20 cellular contexts compared by ENCODE assay signal in the genomic region with DNA sequence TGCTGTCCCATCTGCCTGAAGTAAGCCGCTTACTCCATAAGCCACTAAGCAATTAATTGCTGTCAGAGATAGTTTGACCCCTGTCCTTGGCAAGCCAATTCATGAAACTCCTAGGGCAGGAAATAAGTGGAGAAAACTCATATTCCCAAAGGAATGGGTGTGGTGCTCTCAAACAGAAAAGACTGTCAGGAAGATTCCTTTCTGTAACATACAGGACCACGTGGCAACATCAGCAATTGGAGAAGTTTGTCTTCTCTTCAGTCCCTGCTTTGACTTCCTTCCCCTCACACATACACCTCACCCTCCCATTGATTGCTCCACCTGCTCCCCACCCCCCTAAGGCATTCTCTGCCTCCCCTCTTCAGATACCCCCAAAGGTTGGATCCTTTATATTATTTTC. TPM values are rescaled to one million over a fixed set of nuclear protein-coding genes. Genes with fewer than 3 reads are reported as not detected.
DNase-seq lines count a peak whose midpoint lies in the region; ATAC-seq, FAIRE-seq and TF ChIP-seq lines count a peak whose summit lies in the region.
"Had no signal": no experiment of that assay in that cellular context is flagged by ENCODE, and none has a peak within 500 bp of the region (broad histone marks: within the 10 kb centered on the region; RNA-seq: fewer than 3 reads in every experiment).

No MANE protein-coding gene starts in this region.

- no peak for TF ChIP-seq CTCF in K562 (IDR thresholded peaks at IDR 0.05 in 2 of 3, conservative IDR thresholded peaks at IDR 0.05 in 1 of 3; ENCODE audit: insufficient read depth in 2 of 3, low read depth in 1 of 3, low read length in 3 of 3)
- TF ChIP-seq CTCF in neural progenitor cell (IDR thresholded peaks at IDR 0.05), result no peak
- no peak for TF ChIP-seq CTCF in HFFc6 (IDR thresholded peaks at IDR 0.05)

- H3K27me3 ChIP-seq in K562 (ENCODE audit: control insufficient read depth in 2 of 2, insufficient read depth in 2 of 2, low read length in 2 of 2), result no peaks in the 10 kb centered on the region
- H3K27me3 ChIP-seq in neural progenitor cell, result no peaks in the 10 kb centered on the region
- H3K27me3 ChIP-seq: BE2C, heart right ventricle, right lobe of liver had no signal

- H3K4me2 ChIP-seq in K562 (ENCODE audit: insufficient read depth, low read length) (no peak overlapping the region), neural progenitor cell (no peak overlapping the region)

- intact Hi-C loops in K562 (cut with micrococcal nuclease), result loop anchor here (5.0 kb wide), 1 partner anchor 244 kb away; the partner anchor contains the start of gene RAP1B

- H3K9me1 ChIP-seq in K562 (ENCODE audit: control insufficient read depth, insufficient read depth, low read length), result no peaks in the 10 kb centered on the region

- H3K27ac ChIP-seq in K562 (ENCODE audit: extremely low read depth, low read depth, low read length) (no peak overlapping the region), neural progenitor cell (no peak overlapping the region)
- H3K27ac ChIP-seq: right lobe of liver, thoracic aorta had no signal

- POLR2A ChIA-PET in K562 (lab: Yijun Ruan, JAX), result no interaction called here

- CTCF ChIA-PET in K562 (lab: Yijun Ruan, JAX; ENCODE audit: low intra/inter-chr PET ratio), result no interaction called here

- H3K9me3 ChIP-seq in K562 (replicated peaks; ENCODE audit: control insufficient read depth, insufficient read depth, low read depth, low read length), result peaks cover 4% of the 10 kb centered on the region; the same call in 1 of the 2 replicates
- H3K9me3 ChIP-seq in neural progenitor cell (ENCODE audit: low read depth), result no peaks in the 10 kb centered on the region
- H3K9me3 ChIP-seq: BE2C, HAP-1, heart right ventricle, right lobe of liver, thoracic aorta had no signal

- TF ChIP-seq RAD21 in K562 (CRISPR knock-in tag; conservative IDR thresholded peaks at IDR 0.05 in 1 of 2, IDR thresholded peaks at IDR 0.05 in 1 of 2), result no peak

- no peak overlapping the region for H3K4me3 ChIP-seq in K562
- H3K4me3 ChIP-seq in neural progenitor cell, result no peak overlapping the region
- H3K4me3 ChIP-seq: coronary artery, HAP-1, heart right ventricle, right lobe of liver, thoracic aorta had no signal

- H3K4me1 ChIP-seq in K562 (replicated peaks in 1 of 2; ENCODE audit: control insufficient read depth in 2 of 2, insufficient read depth in 2 of 2, low read length in 2 of 2), result peaks cover 17 to 54% of the 10 kb centered on the region in 2 experiments
- peaks cover 8% of the 10 kb centered on the region for H3K4me1 ChIP-seq in neural progenitor cell
- H3K4me1 ChIP-seq: BE2C had no signal

- H3K36me3 ChIP-seq in K562 (ENCODE audit: control insufficient read depth, insufficient read depth, low read length) (no peaks in the 10 kb centered on the region), neural progenitor cell (no peaks in the 10 kb centered on the region)
- H3K36me3 ChIP-seq: BE2C, HAP-1, heart right ventricle, right lobe of liver, thoracic aorta had no signal

- H3F3A ChIP-seq in neural progenitor cell (ENCODE audit: low read depth), result no peaks in the 10 kb centered on the region

- peak; percentile 38 for DNase-seq in CD1c-positive myeloid dendritic cell (ENCODE audit: extremely low spot score)
- DNase-seq in KG1 (lab: John Stamatoyannopoulos, UW), result peak; percentile 31
- no peak for DNase-seq in K562 (ENCODE audit: extremely low read depth in 1 of 4, low spot score in 3 of 4)
- no peak for DNase-seq in neural progenitor cell (ENCODE audit: low spot score)
- DNase-seq in HFFc6, result no peak
- DNase-seq in SKM-1 treated with dmso at 0.1 percent for 144 hours (lab: John Stamatoyannopoulos, UW; ENCODE audit: unreplicated experiment), result no peak
- no peak for DNase-seq in NCI-H526 (lab: John Stamatoyannopoulos, UW)
- no peak for DNase-seq in UCSD-AML1 (lab: John Stamatoyannopoulos, UW; ENCODE audit: unreplicated experiment)
- DNase-seq: activated B cell treated with CpG ODN at 0.5 μM for 24 hours, activated gamma-delta T cell, aorta, BE2C, heart right ventricle, NCI-H2081 treated with DMSO at 0.1 percent for 48 hours, occipital lobe, right lobe of liver had no signal

- no peak overlapping the region for H3K4me3 Mint-ChIP-seq in neural progenitor cell
- no peak overlapping the region for H3K4me3 Mint-ChIP-seq in HFFc6
- H3K4me3 Mint-ChIP-seq: activated B cell treated with CpG ODN at 0.5 μM for 24 hours had no signal

- no peaks in the 10 kb centered on the region for H3K9me3 Mint-ChIP-seq in neural progenitor cell
- no peaks in the 10 kb centered on the region for H3K9me3 Mint-ChIP-seq in HFFc6
- H3K9me3 Mint-ChIP-seq: activated B cell treated with CpG ODN at 0.5 μM for 24 hours had no signal

- H4K20me1 ChIP-seq in K562 (replicated peaks; ENCODE audit: control insufficient read depth, insufficient read depth, low read length), result no peaks in the 10 kb centered on the region
- H4K20me1 ChIP-seq in neural progenitor cell (ENCODE audit: low read depth), result no peaks in the 10 kb centered on the region

- H3K79me2 ChIP-seq in K562 (ENCODE audit: control insufficient read depth, insufficient read depth, low read length) (no peaks in the 10 kb centered on the region), neural progenitor cell (ENCODE audit: low read depth) (no peaks in the 10 kb centered on the region)

- H3K36me3 Mint-ChIP-seq in neural progenitor cell, result no peaks in the 10 kb centered on the region
- no peaks in the 10 kb centered on the region for H3K36me3 Mint-ChIP-seq in HFFc6 (ENCODE audit: low read depth)

- no peak overlapping the region for H3K9ac ChIP-seq in K562 (ENCODE audit: insufficient read depth in 1 of 2, low read depth in 2 of 2, low read length in 2 of 2)
- H3K9ac ChIP-seq in neural progenitor cell, result no peak overlapping the region

- no peak for ATAC-seq in K562
- ATAC-seq: heart right ventricle, right lobe of liver had no signal

- no TSS peak for BruUV-seq in K562 (replicated peaks; lab: Mats Ljungman, UMichigan)

- no peak for TF ChIP-seq POLR2A in K562 (conservative IDR thresholded peaks at IDR 0.05)

- H2AFZ ChIP-seq in K562 (ENCODE audit: low read depth, low read length) (peak overlapping the region; percentile 65; the same call in 1 of the 2 replicates), neural progenitor cell (replicated peaks) (no peak overlapping the region)

- no peak for FAIRE-seq in K562 (lab: Jason Lieb, UNC)
- FAIRE-seq: keratinocyte had no signal

- H3K27ac Mint-ChIP-seq in neural progenitor cell, result peak overlapping the region; percentile 33
- no peak overlapping the region for H3K27ac Mint-ChIP-seq in HFFc6
- H3K27ac Mint-ChIP-seq: activated B cell treated with CpG ODN at 0.5 μM for 24 hours had no signal

- no peak for TF ChIP-seq EP300 in K562 (IDR thresholded peaks at IDR 0.05; ENCODE audit: low read length)

- in situ Hi-C loops in K562 (cut with MboI), result no loop called here

- H3K4me1 Mint-ChIP-seq in neural progenitor cell (peaks cover 42% of the 10 kb centered on the region), HFFc6 (ENCODE audit: low read depth) (peaks cover 32% of the 10 kb centered on the region)

- H3K27me3 Mint-ChIP-seq in neural progenitor cell (ENCODE audit: insufficient read depth, low read depth) (peaks cover 4% of the 10 kb centered on the region), HFFc6 (ENCODE audit: insufficient read depth) (peaks cover 1% of the 10 kb centered on the region)
- H3K27me3 Mint-ChIP-seq: activated B cell treated with CpG ODN at 0.5 μM for 24 hours had no signal

- 48% methylated on average over 2 of the region's 2 CpGs for WGBS in K562 (ENCODE audit: insufficient coverage, low coverage, missing lambda C conversion rate)

TF ChIP-seq in K562, 482 proteins besides CTCF, POLR2A, EP300 and RAD21:
- TF ChIP-seq, protein P1, sequence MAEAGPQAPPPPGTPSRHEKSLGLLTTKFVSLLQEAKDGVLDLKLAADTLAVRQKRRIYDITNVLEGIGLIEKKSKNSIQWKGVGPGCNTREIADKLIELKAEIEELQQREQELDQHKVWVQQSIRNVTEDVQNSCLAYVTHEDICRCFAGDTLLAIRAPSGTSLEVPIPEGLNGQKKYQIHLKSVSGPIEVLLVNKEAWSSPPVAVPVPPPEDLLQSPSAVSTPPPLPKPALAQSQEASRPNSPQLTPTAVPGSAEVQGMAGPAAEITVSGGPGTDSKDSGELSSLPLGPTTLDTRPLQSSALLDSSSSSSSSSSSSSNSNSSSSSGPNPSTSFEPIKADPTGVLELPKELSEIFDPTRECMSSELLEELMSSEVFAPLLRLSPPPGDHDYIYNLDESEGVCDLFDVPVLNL (CRISPR knock-in tag; IDR thresholded peaks at IDR 0.05; ENCODE audit: low read depth), result no peak

RNA-seq across cellular contexts. Expression of gene MDM1, which starts 36.2 kb away (rescaled TPM):
- total RNA-seq in K562 (2011; cell fraction: chromatin; rRNA removed; ENCODE audit: low replicate concordance), result 9.7 and 33.5 TPM in 2 replicates
- 4.5 and 5.0 TPM in 2 replicates for total RNA-seq in K562 (2011; cell fraction: nucleolus; rRNA removed)
- total RNA-seq in K562 (2011; cell fraction: nucleoplasm; rRNA removed), result 16.9 and 28.1 TPM in 2 replicates
- total RNA-seq in K562 (2014; rRNA removed) (8.8 and 10.4 TPM in 2 replicates), K562 (2014; rRNA removed; fragmentation: Illumina TruSeq; extraction: Trizol) (14.1 and 16.7 TPM in 2 replicates), K562 (2015; rRNA removed; fragmentation: Illumina TruSeq; extraction: Trizol) (16.4 and 16.8 TPM in 2 replicates), K562 (2021) (9.1 and 11.3 TPM in 2 replicates), neural progenitor cell (ENCODE audit: low replicate concordance) (33.7 and 47.2 TPM in 2 replicates)
- polyA plus RNA-seq in K562 (2011; rRNA removed) (11.7 and 16.1 TPM in 2 replicates), K562 (2014; fragmentation: Illumina TruSeq; extraction: Trizol) (10.2 and 13.1 TPM in 2 replicates), K562 (2014; fragmentation: Nextera tagmentation; extraction: Ambion mirVana) (10 to 100 TPM in 1 of 2 experiments, 1 to 10 TPM in 1; 7.5 to 12.8 TPM), K562 (2014; rRNA removed) (13.8 and 15.5 TPM in 2 replicates)
- 1.5 and 3.5 TPM in 2 replicates for polyA plus RNA-seq in K562 (2011; cell fraction: cytosol; rRNA removed)
- polyA plus RNA-seq in K562 (2011; cell fraction: nucleus; rRNA removed), result 21.2 and 29.7 TPM in 2 replicates
- 8.0 and 8.2 TPM in 2 replicates for polyA plus RNA-seq in K562 (2012)
- polyA minus RNA-seq in K562 (2011; rRNA and poly(A)+ RNA removed), result 9.9 and 14.2 TPM in 2 replicates
- polyA minus RNA-seq in K562 (2011; cell fraction: cytosol; rRNA and poly(A)+ RNA removed), result 1.9 and 5.3 TPM in 2 replicates
- polyA minus RNA-seq in K562 (2011; cell fraction: nucleus; rRNA and poly(A)+ RNA removed), result 20.6 and 41.8 TPM in 2 replicates
- total RNA-seq in HFFc6 (2021; fragmentation: NEBNext Ultra II Directional; extraction: Animal tissue kit (Norgen Biotek cat#: 25700)), result 1 to 10 TPM; 7.3 to 9.1 (median 7.8) TPM

Comparison
In these comparisons a context has a peak if more than half of its experiments do, and no peak if none do; other contexts are left out.
1. DNase-seq: peak in CD1c-positive myeloid dendritic cell (single experiment) and KG1 (single experiment); none in K562 (0 of 4), neural progenitor cell (single experiment), HFFc6 (single experiment), SKM-1 treated with dmso at 0.1 percent for 144 hours (single experiment), NCI-H526 (0 of 2) and UCSD-AML1 (single experiment).